In genomic region chrX:19354625-19355024, GRCh38 we compare ENCODE assay signal across 17 cellular contexts. TPM values are rescaled to one million over a fixed set of nuclear protein-coding genes. Genes with fewer than 3 reads are reported as not detected.
DNase-seq lines count a peak whose midpoint lies in the region; ATAC-seq, FAIRE-seq and TF ChIP-seq lines count a peak whose summit lies in the region.
"Had no signal": no experiment of that assay in that cellular context is flagged by ENCODE, and none has a peak within 500 bp of the region (broad histone marks: within the 10 kb centered on the region; RNA-seq: fewer than 3 reads in every experiment).

No MANE protein-coding gene starts in this region.

- H3K79me2 ChIP-seq in HepG2 (ENCODE audit: insufficient read depth, low read length): no peaks in the 10 kb centered on the region

- no TSS peak for BruUV-seq in HepG2 (replicated peaks; lab: Mats Ljungman, UMichigan)

- no peak overlapping the region for H2AFZ ChIP-seq in HepG2 (ENCODE audit: low read length)

- TF ChIP-seq POLR2A in HepG2 (IDR thresholded peaks at IDR 0.05; ENCODE audit: insufficient read depth in 1 of 2, low read depth in 2 of 2, low read length in 2 of 2) (no peak), right lobe of liver (IDR thresholded peaks at IDR 0.05) (no peak)

- FAIRE-seq in HepG2 (lab: Jason Lieb, UNC): no peak
- FAIRE-seq: GM12891, H54 had no signal

- H3K4me2 ChIP-seq in HepG2 (ENCODE audit: low read depth, low read length): no peak overlapping the region

- no peaks in the 10 kb centered on the region for H4K20me1 ChIP-seq in HepG2 (ENCODE audit: insufficient read depth, low read length)

- no peak for TF ChIP-seq EP300 in HepG2 (IDR thresholded peaks at IDR 0.05; ENCODE audit: low read depth in 2 of 2, low read length in 2 of 2)
- TF ChIP-seq EP300 in HepG2 (CRISPR knock-in tag; IDR thresholded peaks at IDR 0.05; ENCODE audit: borderline replicate concordance): no peak

- no peak overlapping the region for H3K4me3 ChIP-seq in liver (ENCODE audit: low read depth in 1 of 3, low read length in 3 of 3)
- H3K4me3 ChIP-seq in HepG2 (replicated peaks in 1 of 3; ENCODE audit: insufficient read depth in 1 of 3, low read depth in 2 of 3, low read length in 3 of 3): no peak overlapping the region
- H3K4me3 ChIP-seq in right lobe of liver: no peak overlapping the region
- H3K4me3 ChIP-seq in subcutaneous abdominal adipose tissue (ENCODE audit: low read depth in 1 of 5, low read length in 5 of 5): no peak overlapping the region
- H3K4me3 ChIP-seq: HAP-1 had no signal

- POLR2A ChIA-PET in HepG2 (lab: Yijun Ruan, JAX): no interaction called here

- in situ Hi-C loops in HepG2 (cut with HindIII; ENCODE audit: extremely low pct_ligation_motif_present, low pct_unique_long_range_greater_than_20kb): no loop called here

- H3K36me3 ChIP-seq in liver (ENCODE audit: control insufficient read depth in 4 of 4, insufficient read depth in 3 of 4, low read depth in 1 of 4, low read length in 3 of 4): peaks cover 4 to 55% (median 40%) of the 10 kb centered on the region in 4 donors
- H3K36me3 ChIP-seq in HepG2 (replicated peaks in 1 of 2; ENCODE audit: control insufficient read depth in 1 of 2, insufficient read depth in 2 of 2, low read length in 2 of 2): peaks cover 5 to 67% of the 10 kb centered on the region in 2 experiments
- peaks cover 0 to 60% (median 7%) of the 10 kb centered on the region in 4 donors for H3K36me3 ChIP-seq in right lobe of liver
- peaks cover 16 to 81% (median 63%) of the 10 kb centered on the region in 5 donors for H3K36me3 ChIP-seq in subcutaneous abdominal adipose tissue (ENCODE audit: control insufficient read depth in 5 of 5, insufficient read depth in 5 of 5, low read length in 5 of 5)

- intact Hi-C loops in HepG2 (cut with micrococcal nuclease; ENCODE audit: unreplicated experiment): no loop called here
- intact Hi-C loops in right lobe of liver (cut with DNase I): no loop called here

- H3K27ac ChIP-seq in liver (ENCODE audit: low read depth in 1 of 2, low read length in 2 of 2) (no peak overlapping the region), HepG2 (ENCODE audit: extremely low read length, insufficient read depth, low read length) (no peak overlapping the region), right lobe of liver (no peak overlapping the region), subcutaneous abdominal adipose tissue (ENCODE audit: low read depth, low read length) (peak overlapping the region; percentile 42)

- 48% methylated on average over 6 of the region's 6 CpGs for WGBS in liver
- 75% methylated on average over 2 of the region's 6 CpGs for WGBS in HepG2 (ENCODE audit: low lambda C conversion rate)
- WGBS in right lobe of liver (ENCODE audit: insufficient coverage, low coverage, low lambda C conversion rate, missing lambda C conversion rate): 43% methylated on average over 6 of the region's 6 CpGs

- H3K27me3 ChIP-seq in liver (ENCODE audit: control insufficient read depth in 4 of 4, insufficient read depth in 4 of 4, low read length in 3 of 4): no peaks in the 10 kb centered on the region
- H3K27me3 ChIP-seq in HepG2 (ENCODE audit: control insufficient read depth in 1 of 2, insufficient read depth in 2 of 2, low read length in 2 of 2): no peaks in the 10 kb centered on the region
- H3K27me3 ChIP-seq in right lobe of liver: no peaks in the 10 kb centered on the region
- H3K27me3 ChIP-seq in subcutaneous abdominal adipose tissue (ENCODE audit: control insufficient read depth in 5 of 5, insufficient read depth in 4 of 5, low read length in 5 of 5): peaks cover 0 to 6% (median 0%) of the 10 kb centered on the region in 5 donors

- H3K9ac ChIP-seq in liver (ENCODE audit: low read depth in 1 of 2, low read length in 2 of 2): no peak overlapping the region
- no peak overlapping the region for H3K9ac ChIP-seq in HepG2 (ENCODE audit: insufficient read depth, low read depth, low read length)
- H3K9ac ChIP-seq in subcutaneous abdominal adipose tissue (ENCODE audit: low read length in 5 of 5): no peak overlapping the region

- H3K4me1 ChIP-seq in liver (ENCODE audit: control insufficient read depth in 4 of 4, insufficient read depth in 4 of 4, low read length in 3 of 4) (peaks cover 0 to 10% (median 5%) of the 10 kb centered on the region in 4 donors), HepG2 (ENCODE audit: insufficient read depth, low read length) (no peaks in the 10 kb centered on the region), right lobe of liver (peaks cover 0 to 6% (median 2%) of the 10 kb centered on the region in 4 donors), subcutaneous abdominal adipose tissue (ENCODE audit: control insufficient read depth in 5 of 5, insufficient read depth in 5 of 5, low read length in 5 of 5) (peaks cover 0 to 15% (median 5%) of the 10 kb centered on the region in 5 donors)
- H3K4me1 ChIP-seq: HAP-1 had no signal

- no peak for TF ChIP-seq CTCF in liver (IDR thresholded peaks at IDR 0.05; ENCODE audit: low read depth, low read length, missing input control)
- no peak for TF ChIP-seq CTCF in HepG2 (CRISPR knock-in tag; IDR thresholded peaks at IDR 0.05)
- TF ChIP-seq CTCF in right lobe of liver (IDR thresholded peaks at IDR 0.05): no peak

- TF ChIP-seq RAD21 in liver (IDR thresholded peaks at IDR 0.05) (no peak), HepG2 (CRISPR knock-in tag; IDR thresholded peaks at IDR 0.05) (no peak)

- CTCF ChIA-PET in HepG2 (lab: Yijun Ruan, JAX; ENCODE audit: low intra/inter-chr PET ratio, low total read pairs): no interaction called here

- H3K9me3 ChIP-seq in liver (ENCODE audit: control insufficient read depth in 4 of 4, low read length in 3 of 4) (no peaks in the 10 kb centered on the region), HepG2 (ENCODE audit: low read length) (no peaks in the 10 kb centered on the region), right lobe of liver (no peaks in the 10 kb centered on the region), subcutaneous abdominal adipose tissue (ENCODE audit: control insufficient read depth in 5 of 5, low read length in 5 of 5) (no peaks in the 10 kb centered on the region)
- H3K9me3 ChIP-seq: HAP-1 had no signal

- ATAC-seq in HepG2 (no peak), right lobe of liver (peak; percentile 88 to 99 (median 92))

- DNase-seq in HepG2 (ENCODE audit: low spot score): no peak
- peak in 1 of 3 donors; percentile 70 for DNase-seq in right lobe of liver
- DNase-seq in NCI-H1694 treated with DMSO at 0.1 percent for 48 hours (lab: John Stamatoyannopoulos, UW): no peak
- no peak for DNase-seq in NCI-H524 (lab: John Stamatoyannopoulos, UW)
- DNase-seq: C1 segment of cervical spinal cord; Calu3; CD4-positive, alpha-beta memory T cell; COR-L47; DMS53; DMS79 treated with DMSO at 0.1 percent for 48 hours; GF-D8; GOT3 had no signal

TF ChIP-seq in liver, 16 proteins besides CTCF, POLR2A, EP300 and RAD21 (continues in another document):
- TF ChIP-seq NR2F2 (IDR thresholded peaks at IDR 0.05): peak; percentile 26

TF ChIP-seq in HepG2, 621 proteins besides CTCF, POLR2A, EP300 and RAD21 (continues in another document):
- TF ChIP-seq ARNT2 (CRISPR knock-in tag; IDR thresholded peaks at IDR 0.05; ENCODE audit: low read depth): no peak
- TF ChIP-seq ZNF3 (CRISPR knock-in tag; IDR thresholded peaks at IDR 0.05): no peak
- no peak for TF ChIP-seq ZBTB14 (CRISPR knock-in tag; IDR thresholded peaks at IDR 0.05)
- no peak for TF ChIP-seq ZNF691 (CRISPR knock-in tag; IDR thresholded peaks at IDR 0.05; ENCODE audit: borderline replicate concordance, low read depth)
- TF ChIP-seq FIP1L1 (IDR thresholded peaks at IDR 0.05; ENCODE audit: borderline replicate concordance, insufficient read depth, low read depth, low read length): no peak

RNA-seq across cellular contexts. Expression of gene PDHA1, which starts 10.9 kb away (rescaled TPM):
- 100 to 1,000 TPM in 1 of 2 donors, 10 to 100 TPM in 1; 63.5 to 118 TPM for total RNA-seq in liver
- 100 to 1,000 TPM; 141 to 153 TPM for polyA plus RNA-seq in liver
- total RNA-seq in HepG2 (2016; rRNA removed; fragmentation: Illumina TruSeq; extraction: Trizol): 249 and 277 TPM in 2 replicates
- 14.0 and 18.0 TPM in 2 replicates for total RNA-seq in HepG2 (2016; cell fraction: cytosol; rRNA removed; fragmentation: Illumina TruSeq; extraction: Trizol; ENCODE audit: low read depth)
- 241 and 275 TPM in 2 replicates for total RNA-seq in HepG2 (2016; cell fraction: insoluble cytoplasmic fraction; rRNA removed; fragmentation: Illumina TruSeq; extraction: Trizol)
- total RNA-seq in HepG2 (2016; cell fraction: membrane; rRNA removed; fragmentation: Illumina TruSeq; extraction: Trizol): 39.9 and 41.6 TPM in 2 replicates
- total RNA-seq in HepG2 (2016; cell fraction: nucleus; rRNA removed; fragmentation: Illumina TruSeq; extraction: Trizol): 91.4 and 95.6 TPM in 2 replicates
- polyA plus RNA-seq in HepG2 (2011; rRNA removed): 139 and 177 TPM in 2 replicates
- polyA plus RNA-seq in HepG2 (2011; cell fraction: cytosol; rRNA removed): 107 and 116 TPM in 2 replicates
- polyA plus RNA-seq in HepG2 (2011; cell fraction: nucleus; rRNA removed): 94.5 and 117 TPM in 2 replicates
- polyA plus RNA-seq in HepG2 (2012): 112 and 148 TPM in 2 replicates
- 31.2 and 35.0 TPM in 2 replicates for polyA plus RNA-seq in HepG2 (2016; cell fraction: cytosol; fragmentation: Illumina TruSeq; extraction: Trizol; ENCODE audit: low read depth)
- 352 and 357 TPM in 2 replicates for polyA plus RNA-seq in HepG2 (2016; cell fraction: insoluble cytoplasmic fraction; fragmentation: Illumina TruSeq; extraction: Trizol; ENCODE audit: low read depth)
- polyA plus RNA-seq in HepG2 (2016; cell fraction: membrane; fragmentation: Illumina TruSeq; extraction: Trizol; ENCODE audit: low read depth): 33.7 and 41.6 TPM in 2 replicates
- polyA plus RNA-seq in HepG2 (2016; cell fraction: nucleus; fragmentation: Illumina TruSeq; extraction: Trizol; ENCODE audit: insufficient read depth, low read depth): 200 and 210 TPM in 2 replicates
- polyA minus RNA-seq in HepG2 (2011; rRNA and poly(A)+ RNA removed; ENCODE audit: low replicate concordance): 58.5 and 214 TPM in 2 replicates
- 50.7 and 58.3 TPM in 2 replicates for polyA minus RNA-seq in HepG2 (2011; cell fraction: cytosol; rRNA and poly(A)+ RNA removed)
- 36.7 and 41.8 TPM in 2 replicates for polyA minus RNA-seq in HepG2 (2011; cell fraction: nucleus; rRNA and poly(A)+ RNA removed)
- 100 to 1,000 TPM in 5 of 6 experiments, 10 to 100 TPM in 1; 78.5 to 133 (median 120) TPM for total RNA-seq in right lobe of liver
